In genomic region chr1:116915182-116915611, GRCh38 we compare ENCODE assay signal across 10 cellular contexts. TPM values are rescaled to one million over a fixed set of nuclear protein-coding genes. Genes with fewer than 3 reads are reported as not detected.
DNase-seq lines count a peak whose midpoint lies in the region; ATAC-seq, FAIRE-seq and TF ChIP-seq lines count a peak whose summit lies in the region.
"Had no signal": no experiment of that assay in that cellular context is flagged by ENCODE, and none has a peak within 500 bp of the region (broad histone marks: within the 10 kb centered on the region; RNA-seq: fewer than 3 reads in every experiment).

No MANE protein-coding gene starts in this region.

- intact Hi-C loops in MCF 10A (cut with micrococcal nuclease) (loop anchor here (10.0 kb wide), 1 partner anchor 140 kb away; no protein-coding TSS in a partner anchor), posterior cingulate gyrus (cut with DNase I) (loop anchor here (5.0 kb wide), 1 partner anchor 38 kb away; no protein-coding TSS in a partner anchor)

- FAIRE-seq in D721Med (lab: Jason Lieb, UNC), result no peak

- no peak overlapping the region for H3K9ac ChIP-seq in smooth muscle cell (ENCODE audit: low read depth)

- peaks cover 84% of the 10 kb centered on the region for H4K20me1 ChIP-seq in smooth muscle cell (ENCODE audit: low read depth)

- H3K4me1 Mint-ChIP-seq in MCF 10A (ENCODE audit: insufficient read depth, unreplicated experiment), result peaks cover 16% of the 10 kb centered on the region

- 64% methylated on average over 3 of the region's 3 CpGs for WGBS in smooth muscle cell (ENCODE audit: low lambda C conversion rate)

- no peaks in the 10 kb centered on the region for H3K9me3 Mint-ChIP-seq in MCF 10A (ENCODE audit: unreplicated experiment)

- no peak for TF ChIP-seq CTCF in MCF 10A (IDR thresholded peaks at IDR 0.05; ENCODE audit: unreplicated experiment)
- TF ChIP-seq CTCF in smooth muscle cell (IDR thresholded peaks at IDR 0.05; ENCODE audit: borderline replicate concordance, insufficient read depth, poor library complexity, severe bottlenecking), result no peak
- TF ChIP-seq CTCF in D721Med (IDR thresholded peaks at IDR 0.05; ENCODE audit: insufficient read depth, missing control alignments), result no peak

- no peak for ATAC-seq in GM19455 (IDR thresholded peaks at IDR 0.05; ENCODE audit: unreplicated experiment)
- ATAC-seq: sciatic nerve had no signal

- H3K4me2 ChIP-seq in smooth muscle cell, result peak overlapping the region; percentile 24

- H3K36me3 ChIP-seq in smooth muscle cell (ENCODE audit: low read depth), result no peaks in the 10 kb centered on the region

- CTCF ChIA-PET in MCF 10A (lab: Yijun Ruan, JAX), result interaction anchor here (0.6 to 1.7 kb wide), 13 partner anchors 12 to 741 kb away, joined by 3 to 5 read pairs (median 3); no protein-coding TSS in a partner anchor

- H3K9me3 ChIP-seq in smooth muscle cell (replicated peaks; ENCODE audit: low read depth), result no peaks in the 10 kb centered on the region

- no peaks in the 10 kb centered on the region for H3K36me3 Mint-ChIP-seq in MCF 10A (ENCODE audit: insufficient read depth, unreplicated experiment)

- no TSS peak for BruUV-seq in MCF 10A (replicated peaks; lab: Mats Ljungman, UMichigan)

- H3K4me1 ChIP-seq in smooth muscle cell (ENCODE audit: low read depth), result peaks cover 20% of the 10 kb centered on the region

- DNase-seq in NCI-H2227 treated with DMSO at 0.1 percent for 48 hours (lab: John Stamatoyannopoulos, UW), result peak; percentile 50
- no peak for DNase-seq in MCF 10A (ENCODE audit: unreplicated experiment)
- DNase-seq in kidney tubule cell (ENCODE audit: low spot score), result peak; percentile 40
- DNase-seq in smooth muscle cell (lab: John Stamatoyannopoulos, UW; ENCODE audit: unreplicated experiment), result no peak
- DNase-seq in D721Med (ENCODE audit: insufficient read length, low spot score), result no peak
- DNase-seq in posterior cingulate gyrus, result no peak
- DNase-seq: IMR-90 had no signal

- H3K4me3 ChIP-seq in smooth muscle cell, result no peak overlapping the region
- H3K4me3 ChIP-seq: lung had no signal

- H2AFZ ChIP-seq in smooth muscle cell (ENCODE audit: low read depth), result no peak overlapping the region

- H3K27ac Mint-ChIP-seq in MCF 10A (ENCODE audit: low read depth, unreplicated experiment), result no peak overlapping the region

- peaks cover 4% of the 10 kb centered on the region for H3F3A ChIP-seq in smooth muscle cell (ENCODE audit: low read depth)

- POLR2A ChIA-PET in MCF 10A (lab: Yijun Ruan, JAX), result interaction anchor here (0.6 to 2.3 kb wide), 12 partner anchors 14 to 540 kb away, joined by 3 to 15 read pairs (median 4); partner anchors contain the start of gene TTF2

- peak overlapping the region; percentile 51 for H3K4me3 Mint-ChIP-seq in MCF 10A (ENCODE audit: unreplicated experiment)

- no peaks in the 10 kb centered on the region for H3K27me3 ChIP-seq in smooth muscle cell (ENCODE audit: low read depth)

- peaks cover 88% of the 10 kb centered on the region for H3K79me2 ChIP-seq in smooth muscle cell (ENCODE audit: low read depth)

- H3K27ac ChIP-seq in smooth muscle cell (ENCODE audit: low read depth), result no peak overlapping the region

- H3K27me3 Mint-ChIP-seq in MCF 10A (ENCODE audit: insufficient read depth, unreplicated experiment), result no peaks in the 10 kb centered on the region

RNA-seq across cellular contexts. Expression of gene PTGFRN, which starts 5.5 kb away (rescaled TPM):
- total RNA-seq in MCF 10A (2022), result 45.2 and 61.0 TPM in 2 replicates
- 97.9 and 152 TPM in 2 replicates for total RNA-seq in smooth muscle cell
- polyA plus RNA-seq in smooth muscle cell, result 62.6 and 64.2 TPM in 2 replicates

Comparison
In these comparisons a context has a peak if more than half of its experiments do, and no peak if none do; other contexts are left out.
1. DNase-seq: peak in NCI-H2227 treated with DMSO at 0.1 percent for 48 hours (single experiment) and kidney tubule cell (single experiment); none in MCF 10A (single experiment), smooth muscle cell (single experiment), D721Med (single experiment) and posterior cingulate gyrus (0 of 10).